Comparison of ENCODE assay signal across 10 cellular contexts in genomic region chr16:87602005-87602790, GRCh38. TPM values are rescaled to one million over a fixed set of nuclear protein-coding genes. Genes with fewer than 3 reads are reported as not detected.
DNase-seq lines count a peak whose midpoint lies in the region; ATAC-seq and TF ChIP-seq lines count a peak whose summit lies in the region.
"Had no signal": no experiment of that assay in that cellular context is flagged by ENCODE, and none has a peak within 500 bp of the region (broad histone marks: within the 10 kb centered on the region; RNA-seq: fewer than 3 reads in every experiment).

JPH3 (plus strand) TSS chr16:87602508; CDS start chr16:87603147, 639 bp downstream.

- H3K27me3 Mint-ChIP-seq in T-cell: peaks cover 27 to 75% of the 10 kb centered on the region in 2 donors

- H3K27me3 ChIP-seq in cardiac muscle cell (peaks cover 54% of the 10 kb centered on the region), heart left ventricle (peaks cover 39 to 92% (median 72%) of the 10 kb centered on the region in 9 donors), thymus (ENCODE audit: control insufficient read depth, insufficient read depth) (peaks cover 71% of the 10 kb centered on the region)

- H3K4me1 Mint-ChIP-seq in T-cell: peaks cover 7 to 20% (median 14%) of the 10 kb centered on the region in 3 donors

- H3K4me3 ChIP-seq in cardiac muscle cell (peak within 1 kb of the TSS; percentile 76), heart left ventricle (peak within 1 kb of the TSS in 4 of 12 donors; percentile 5 to 39 (median 14)), iPS-11a (ENCODE audit: low read depth, low read length) (peak within 1 kb of the TSS; percentile 81), thymus (ENCODE audit: low read length) (peak within 1 kb of the TSS; percentile 29)
- H3K4me3 ChIP-seq: adrenal gland had no signal

- ATAC-seq in heart left ventricle (no peak), T-cell (replicated peaks in 1 of 4) (no peak), GM19328 (IDR thresholded peaks at IDR 0.05; ENCODE audit: unreplicated experiment) (no peak)

- no peak for TF ChIP-seq POLR2A in heart left ventricle (IDR thresholded peaks at IDR 0.05)

- H3K9me3 Mint-ChIP-seq in T-cell: peaks cover 0 to 4% (median 2%) of the 10 kb centered on the region in 3 donors

- H3K36me3 ChIP-seq in cardiac muscle cell (no peaks in the 10 kb centered on the region), heart left ventricle (no peaks in the 10 kb centered on the region), thymus (ENCODE audit: control insufficient read depth, insufficient read depth) (no peaks in the 10 kb centered on the region)
- H3K36me3 ChIP-seq: adrenal gland had no signal

- CTCF ChIA-PET in T-cell (lab: Charles Lee): no interaction called here

- peak within 1 kb of the TSS; percentile 55 to 80 (median 58) for H3K4me3 Mint-ChIP-seq in T-cell

- intact Hi-C loops in heart left ventricle (cut with DNase I): no loop called here

- H3K4me1 ChIP-seq in cardiac muscle cell (ENCODE audit: low read depth) (peaks cover 9% of the 10 kb centered on the region), heart left ventricle (peaks cover 0 to 22% (median 0%) of the 10 kb centered on the region in 12 donors), thymus (ENCODE audit: control insufficient read depth, insufficient read depth, low read length) (no peaks in the 10 kb centered on the region)
- H3K4me1 ChIP-seq: adrenal gland had no signal

- TF ChIP-seq CTCF in cardiac muscle cell (IDR thresholded peaks at IDR 0.05; ENCODE audit: low read depth, low read length) (no peak), heart left ventricle (IDR thresholded peaks at IDR 0.05) (no peak)

- no peak within 1 kb of the TSS for H3K27ac Mint-ChIP-seq in T-cell

- WGBS in heart left ventricle, 4 donors: 0 to 5% (median 1%) methylated on average over 1 to 106 of the region's 124 CpGs
- WGBS in thymus: under 1% methylated on average over 79 of the region's 124 CpGs

- peak within 1 kb of the TSS; percentile 20 for H3K27ac ChIP-seq in cardiac muscle cell
- no peak within 1 kb of the TSS for H3K27ac ChIP-seq in heart left ventricle
- H3K27ac ChIP-seq in thymus (ENCODE audit: low read depth): no peak within 1 kb of the TSS

- H3K9me3 ChIP-seq in cardiac muscle cell (ENCODE audit: low read depth) (no peaks in the 10 kb centered on the region), heart left ventricle (peaks cover 0 to 7% (median 0%) of the 10 kb centered on the region in 12 donors), thymus (ENCODE audit: control insufficient read depth) (no peaks in the 10 kb centered on the region)
- H3K9me3 ChIP-seq: adrenal gland had no signal

- DNase-seq in cardiac muscle cell (ENCODE audit: low read depth in 1 of 2, low spot score in 1 of 2): peak in 1 of 2 donors; percentile 82
- DNase-seq in heart left ventricle: no peak
- DNase-seq in T-cell: no peak
- DNase-seq in activated naive CD4-positive, alpha-beta T cell treated with Interleukin-2 at 50 U/mL for 16 hours: no peak
- DNase-seq in NCI-H2029 treated with DMSO at 0.1 percent for 48 hours (lab: John Stamatoyannopoulos, UW): no peak
- DNase-seq: adrenal gland, SHP77 had no signal

- no peaks in the 10 kb centered on the region for H3K36me3 Mint-ChIP-seq in T-cell

- POLR2A ChIA-PET in T-cell (lab: Charles Lee): no interaction called here

RNA-seq across cellular contexts. Expression of gene JPH3, which starts in this region (rescaled TPM):
- total RNA-seq in cardiac muscle cell (33.9 and 39.3 TPM in 2 replicates), heart left ventricle (under 1 TPM in 3 of 9 donors, not detected in 6; 0.12 to 0.58 (median 0.29) TPM), T-cell (not detected)
- polyA plus RNA-seq in cardiac muscle cell (8.0 and 15.5 TPM in 2 replicates), heart left ventricle (under 1 TPM in 1 of 2 donors, not detected in 1; 0.03 TPM), thymus (0.09 TPM)

Comparison
In these comparisons a context has a peak if more than half of its experiments do, and no peak if none do; other contexts are left out.
1. RNA of gene JPH3 (total RNA-seq): 33.9 to 39.3 TPM in cardiac muscle cell; not detected in T-cell and 0.12 to 0.58 TPM in heart left ventricle; every median in the first group is over 10 times any median in the second.